1 cellular context compared by ENCODE assay signal in the genomic region with DNA sequence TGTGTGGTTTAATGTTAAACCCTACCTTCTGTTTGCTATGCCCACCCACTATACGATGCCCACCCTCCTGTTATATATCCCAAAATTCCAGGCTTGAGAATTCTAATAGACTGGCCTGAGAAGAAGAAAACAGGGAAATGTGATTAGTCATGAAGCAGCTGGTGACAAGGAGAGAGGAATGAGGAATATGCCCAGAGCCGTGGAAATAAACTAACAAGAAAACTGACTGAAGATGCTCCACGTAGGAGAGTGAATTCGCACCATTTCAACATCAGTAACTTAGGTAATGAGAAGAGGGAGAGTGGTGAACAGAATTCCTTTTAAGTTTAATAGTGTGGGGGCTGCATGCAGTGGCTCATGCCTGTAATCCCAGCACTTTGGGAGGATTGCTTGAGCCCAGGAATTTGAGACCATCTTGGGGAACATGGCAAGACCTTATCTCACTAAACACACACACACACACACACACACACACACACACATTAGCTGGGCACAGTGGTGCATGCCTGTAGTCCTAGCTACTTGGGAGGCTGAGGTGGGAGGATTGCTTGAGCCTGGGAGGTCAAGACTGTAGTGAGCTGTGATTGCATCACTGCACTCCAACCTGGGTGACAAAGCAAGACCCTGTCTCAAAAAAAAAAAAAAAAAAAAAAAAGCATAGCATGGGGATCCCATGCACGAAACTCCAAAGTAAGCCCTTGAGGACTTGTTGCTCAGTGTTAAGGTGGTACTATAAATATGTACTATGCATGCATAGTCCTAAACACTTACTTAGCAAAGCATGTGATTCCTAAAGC.
TF ChIP-seq lines count a peak whose summit lies in the region.

No MANE protein-coding gene starts in this region.

TF ChIP-seq in SK-N-SH, 30 proteins besides CTCF, POLR2A, EP300 and RAD21:
- peak; percentile 56 for TF ChIP-seq FOSL2 (IDR thresholded peaks at IDR 0.05; ENCODE audit: borderline replicate concordance, low read depth)
- TF ChIP-seq, protein P1, sequence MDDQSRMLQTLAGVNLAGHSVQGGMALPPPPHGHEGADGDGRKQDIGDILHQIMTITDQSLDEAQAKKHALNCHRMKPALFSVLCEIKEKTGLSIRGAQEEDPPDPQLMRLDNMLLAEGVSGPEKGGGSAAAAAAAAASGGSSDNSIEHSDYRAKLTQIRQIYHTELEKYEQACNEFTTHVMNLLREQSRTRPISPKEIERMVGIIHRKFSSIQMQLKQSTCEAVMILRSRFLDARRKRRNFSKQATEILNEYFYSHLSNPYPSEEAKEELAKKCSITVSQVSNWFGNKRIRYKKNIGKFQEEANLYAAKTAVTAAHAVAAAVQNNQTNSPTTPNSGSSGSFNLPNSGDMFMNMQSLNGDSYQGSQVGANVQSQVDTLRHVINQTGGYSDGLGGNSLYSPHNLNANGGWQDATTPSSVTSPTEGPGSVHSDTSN (IDR thresholded peaks at IDR 0.05) = 0 out of 2 replicates have a peak, but pooled peaks have one; percentile 6
- TF ChIP-seq, protein P2, sequence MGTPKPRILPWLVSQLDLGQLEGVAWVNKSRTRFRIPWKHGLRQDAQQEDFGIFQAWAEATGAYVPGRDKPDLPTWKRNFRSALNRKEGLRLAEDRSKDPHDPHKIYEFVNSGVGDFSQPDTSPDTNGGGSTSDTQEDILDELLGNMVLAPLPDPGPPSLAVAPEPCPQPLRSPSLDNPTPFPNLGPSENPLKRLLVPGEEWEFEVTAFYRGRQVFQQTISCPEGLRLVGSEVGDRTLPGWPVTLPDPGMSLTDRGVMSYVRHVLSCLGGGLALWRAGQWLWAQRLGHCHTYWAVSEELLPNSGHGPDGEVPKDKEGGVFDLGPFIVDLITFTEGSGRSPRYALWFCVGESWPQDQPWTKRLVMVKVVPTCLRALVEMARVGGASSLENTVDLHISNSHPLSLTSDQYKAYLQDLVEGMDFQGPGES (IDR thresholded peaks at IDR 0.05; ENCODE audit: low read depth, low read length) = no peak
